ENCODE assay signal across 2 cellular contexts in the genomic region with DNA sequence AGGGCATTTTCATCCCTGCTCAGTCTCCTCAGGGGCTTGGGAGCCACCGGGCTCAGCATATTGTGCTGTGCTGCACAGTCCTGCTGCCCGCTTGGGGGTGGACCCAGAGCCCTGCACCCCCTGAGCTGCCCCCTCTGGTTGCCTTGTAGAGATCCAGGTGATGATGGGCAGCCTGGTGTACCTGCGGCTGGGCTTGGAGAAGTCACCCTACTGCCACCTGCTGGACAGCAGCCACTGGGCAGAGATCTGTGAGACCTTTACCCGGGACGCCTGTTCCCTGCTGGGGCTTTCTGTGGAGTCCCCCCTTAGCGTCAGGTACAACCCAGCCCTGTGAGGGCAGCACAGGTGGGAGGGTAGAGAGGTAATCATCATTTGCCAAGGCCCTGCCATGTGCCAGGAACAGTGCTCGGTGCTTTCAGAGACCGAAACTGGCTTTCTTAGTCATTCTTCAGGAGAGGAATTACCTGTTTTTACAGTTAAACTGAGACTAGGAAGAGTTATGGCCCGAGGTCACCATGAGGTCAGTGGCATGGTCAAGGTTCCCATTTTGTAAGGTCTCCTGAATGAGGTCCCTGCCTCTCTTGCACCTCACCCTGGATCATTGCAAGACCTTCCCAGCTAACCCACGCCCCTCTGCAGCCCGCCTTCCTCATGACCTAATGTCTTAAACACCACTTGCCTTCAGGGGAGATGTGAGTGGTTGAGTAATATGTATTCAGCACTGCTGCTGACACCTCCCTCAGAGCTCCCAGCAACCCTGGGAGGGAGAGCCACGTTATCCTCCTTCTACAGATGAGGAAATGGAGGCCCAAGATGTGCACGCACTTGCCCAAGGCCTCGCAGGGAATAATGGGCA.
TF ChIP-seq lines count a peak whose summit lies in the region.

No MANE protein-coding gene starts in this region.

TF ChIP-seq in H1, 55 proteins besides CTCF, POLR2A, EP300 and RAD21:
- 0 out of 2 replicates have a peak, but pooled peaks have one; percentile 29 for TF ChIP-seq CREB1 (IDR thresholded peaks at IDR 0.05)
- TF ChIP-seq GABPA (IDR thresholded peaks at IDR 0.05; ENCODE audit: borderline replicate concordance, insufficient read depth, low read length), result peak; percentile 38; the same call in 1 of the 2 replicates
- TF ChIP-seq YY1 (IDR thresholded peaks at IDR 0.05; ENCODE audit: low read depth, low read length), result 0 out of 2 replicates have a peak, but pooled peaks have one; percentile 34
- TF ChIP-seq SIN3A (conservative IDR thresholded peaks at IDR 0.05 in 1 of 2, IDR thresholded peaks at IDR 0.05 in 1 of 2; ENCODE audit: low read depth in 1 of 2, low read length in 2 of 2), result peak in 1 of 2 experiments; percentile 79; a peak in 1 of 4 replicates
- no peak; the same call in 1 of the 2 replicates for TF ChIP-seq POLR2AphosphoS5 (IDR thresholded peaks at IDR 0.05; ENCODE audit: low read depth, low read length)
TF ChIP-seq in H1: peak in this region for 4.

TF ChIP-seq in neural cell, 6 proteins besides CTCF, POLR2A, EP300 and RAD21:
- TF ChIP-seq EZH2 (IDR thresholded peaks at IDR 0.05; ENCODE audit: borderline replicate concordance, insufficient read depth, low read length, poor library complexity, severe bottlenecking) (no peak), TAF1 (IDR thresholded peaks at IDR 0.05; ENCODE audit: low read depth) (no peak), POLR2AphosphoS5 (IDR thresholded peaks at IDR 0.05) (no peak), SMC3 (conservative IDR thresholded peaks at IDR 0.05; ENCODE audit: poor library complexity) (peak; percentile 82)
- TF ChIP-seq, protein P1, sequence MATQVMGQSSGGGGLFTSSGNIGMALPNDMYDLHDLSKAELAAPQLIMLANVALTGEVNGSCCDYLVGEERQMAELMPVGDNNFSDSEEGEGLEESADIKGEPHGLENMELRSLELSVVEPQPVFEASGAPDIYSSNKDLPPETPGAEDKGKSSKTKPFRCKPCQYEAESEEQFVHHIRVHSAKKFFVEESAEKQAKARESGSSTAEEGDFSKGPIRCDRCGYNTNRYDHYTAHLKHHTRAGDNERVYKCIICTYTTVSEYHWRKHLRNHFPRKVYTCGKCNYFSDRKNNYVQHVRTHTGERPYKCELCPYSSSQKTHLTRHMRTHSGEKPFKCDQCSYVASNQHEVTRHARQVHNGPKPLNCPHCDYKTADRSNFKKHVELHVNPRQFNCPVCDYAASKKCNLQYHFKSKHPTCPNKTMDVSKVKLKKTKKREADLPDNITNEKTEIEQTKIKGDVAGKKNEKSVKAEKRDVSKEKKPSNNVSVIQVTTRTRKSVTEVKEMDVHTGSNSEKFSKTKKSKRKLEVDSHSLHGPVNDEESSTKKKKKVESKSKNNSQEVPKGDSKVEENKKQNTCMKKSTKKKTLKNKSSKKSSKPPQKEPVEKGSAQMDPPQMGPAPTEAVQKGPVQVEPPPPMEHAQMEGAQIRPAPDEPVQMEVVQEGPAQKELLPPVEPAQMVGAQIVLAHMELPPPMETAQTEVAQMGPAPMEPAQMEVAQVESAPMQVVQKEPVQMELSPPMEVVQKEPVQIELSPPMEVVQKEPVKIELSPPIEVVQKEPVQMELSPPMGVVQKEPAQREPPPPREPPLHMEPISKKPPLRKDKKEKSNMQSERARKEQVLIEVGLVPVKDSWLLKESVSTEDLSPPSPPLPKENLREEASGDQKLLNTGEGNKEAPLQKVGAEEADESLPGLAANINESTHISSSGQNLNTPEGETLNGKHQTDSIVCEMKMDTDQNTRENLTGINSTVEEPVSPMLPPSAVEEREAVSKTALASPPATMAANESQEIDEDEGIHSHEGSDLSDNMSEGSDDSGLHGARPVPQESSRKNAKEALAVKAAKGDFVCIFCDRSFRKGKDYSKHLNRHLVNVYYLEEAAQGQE (IDR thresholded peaks at IDR 0.05; ENCODE audit: borderline replicate concordance), result no peak
